ENCODE assay signal across 1 cellular context in the genomic region with DNA sequence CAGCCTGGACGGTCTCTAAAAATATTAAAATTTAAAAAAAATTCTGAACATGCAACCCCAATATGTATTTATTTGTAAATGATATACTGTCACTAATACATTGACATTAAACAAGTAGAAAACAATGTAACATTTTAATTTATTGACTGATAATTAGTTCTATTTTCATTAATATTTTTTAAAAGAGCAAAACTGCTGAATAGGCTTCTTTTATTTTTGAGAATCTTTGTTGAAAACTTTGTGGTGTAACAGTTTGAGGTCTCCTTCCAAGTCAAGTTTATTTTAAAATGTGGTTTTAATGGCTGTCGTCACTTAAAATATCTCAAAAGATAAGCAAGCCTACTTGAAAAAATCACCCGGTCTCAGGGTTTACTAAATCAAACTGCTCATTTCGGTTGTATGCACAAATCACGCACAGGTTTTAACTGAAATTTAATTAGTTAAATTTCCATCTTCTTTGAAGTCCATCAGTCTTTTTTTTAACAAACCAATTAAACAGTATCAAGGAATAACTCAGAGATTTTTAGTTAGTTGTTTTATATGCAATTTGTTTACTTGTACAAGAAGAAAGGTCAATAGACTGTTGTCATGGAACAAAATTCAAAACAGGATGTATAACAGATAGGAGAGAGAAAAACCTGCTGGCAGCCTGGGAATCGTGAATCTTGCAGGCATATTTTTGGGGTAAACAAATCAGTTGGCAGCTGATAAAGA.
TF ChIP-seq lines count a peak whose summit lies in the region.

No MANE protein-coding gene starts in this region.

TF ChIP-seq in K562, 482 proteins besides CTCF, POLR2A, EP300 and RAD21:
- no peak for TF ChIP-seq NBN (IDR thresholded peaks at IDR 0.05; ENCODE audit: low read depth)
- TF ChIP-seq C11orf30 (IDR thresholded peaks at IDR 0.05; ENCODE audit: low read depth) = peak; percentile 58; the same call in 1 of the 2 replicates
- TF ChIP-seq, protein P1, sequence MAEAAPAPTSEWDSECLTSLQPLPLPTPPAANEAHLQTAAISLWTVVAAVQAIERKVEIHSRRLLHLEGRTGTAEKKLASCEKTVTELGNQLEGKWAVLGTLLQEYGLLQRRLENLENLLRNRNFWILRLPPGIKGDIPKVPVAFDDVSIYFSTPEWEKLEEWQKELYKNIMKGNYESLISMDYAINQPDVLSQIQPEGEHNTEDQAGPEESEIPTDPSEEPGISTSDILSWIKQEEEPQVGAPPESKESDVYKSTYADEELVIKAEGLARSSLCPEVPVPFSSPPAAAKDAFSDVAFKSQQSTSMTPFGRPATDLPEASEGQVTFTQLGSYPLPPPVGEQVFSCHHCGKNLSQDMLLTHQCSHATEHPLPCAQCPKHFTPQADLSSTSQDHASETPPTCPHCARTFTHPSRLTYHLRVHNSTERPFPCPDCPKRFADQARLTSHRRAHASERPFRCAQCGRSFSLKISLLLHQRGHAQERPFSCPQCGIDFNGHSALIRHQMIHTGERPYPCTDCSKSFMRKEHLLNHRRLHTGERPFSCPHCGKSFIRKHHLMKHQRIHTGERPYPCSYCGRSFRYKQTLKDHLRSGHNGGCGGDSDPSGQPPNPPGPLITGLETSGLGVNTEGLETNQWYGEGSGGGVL (CRISPR knock-in tag; IDR thresholded peaks at IDR 0.05) = no peak
- TF ChIP-seq CHCHD3 (CRISPR knock-in tag; IDR thresholded peaks at IDR 0.05) = no peak
- no peak for TF ChIP-seq RNF2 (IDR thresholded peaks at IDR 0.05)
- no peak for TF ChIP-seq ZNF121 (CRISPR knock-in tag; conservative IDR thresholded peaks at IDR 0.05)
- TF ChIP-seq ZNF316 (IDR thresholded peaks at IDR 0.05) = peak; percentile 80
- TF ChIP-seq ARNT (IDR thresholded peaks at IDR 0.05) = no peak
- peak; percentile 18; the same call in 1 of the 2 replicates for TF ChIP-seq MAFF (IDR thresholded peaks at IDR 0.05; ENCODE audit: low read length)
- TF ChIP-seq, protein P2, sequence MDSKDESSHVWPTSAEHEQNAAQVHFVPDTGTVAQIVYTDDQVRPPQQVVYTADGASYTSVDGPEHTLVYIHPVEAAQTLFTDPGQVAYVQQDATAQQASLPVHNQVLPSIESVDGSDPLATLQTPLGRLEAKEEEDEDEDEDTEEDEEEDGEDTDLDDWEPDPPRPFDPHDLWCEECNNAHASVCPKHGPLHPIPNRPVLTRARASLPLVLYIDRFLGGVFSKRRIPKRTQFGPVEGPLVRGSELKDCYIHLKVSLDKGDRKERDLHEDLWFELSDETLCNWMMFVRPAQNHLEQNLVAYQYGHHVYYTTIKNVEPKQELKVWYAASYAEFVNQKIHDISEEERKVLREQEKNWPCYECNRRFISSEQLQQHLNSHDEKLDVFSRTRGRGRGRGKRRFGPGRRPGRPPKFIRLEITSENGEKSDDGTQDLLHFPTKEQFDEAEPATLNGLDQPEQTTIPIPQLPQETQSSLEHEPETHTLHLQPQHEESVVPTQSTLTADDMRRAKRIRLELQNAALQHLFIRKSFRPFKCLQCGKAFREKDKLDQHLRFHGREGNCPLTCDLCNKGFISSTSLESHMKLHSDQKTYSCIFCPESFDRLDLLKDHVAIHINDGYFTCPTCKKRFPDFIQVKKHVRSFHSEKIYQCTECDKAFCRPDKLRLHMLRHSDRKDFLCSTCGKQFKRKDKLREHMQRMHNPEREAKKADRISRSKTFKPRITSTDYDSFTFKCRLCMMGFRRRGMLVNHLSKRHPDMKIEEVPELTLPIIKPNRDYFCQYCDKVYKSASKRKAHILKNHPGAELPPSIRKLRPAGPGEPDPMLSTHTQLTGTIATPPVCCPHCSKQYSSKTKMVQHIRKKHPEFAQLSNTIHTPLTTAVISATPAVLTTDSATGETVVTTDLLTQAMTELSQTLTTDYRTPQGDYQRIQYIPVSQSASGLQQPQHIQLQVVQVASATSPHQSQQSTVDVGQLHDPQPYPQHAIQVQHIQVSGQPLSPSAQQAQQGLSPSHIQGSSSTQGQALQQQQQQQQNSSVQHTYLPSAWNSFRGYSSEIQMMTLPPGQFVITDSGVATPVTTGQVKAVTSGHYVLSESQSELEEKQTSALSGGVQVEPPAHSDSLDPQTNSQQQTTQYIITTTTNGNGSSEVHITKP (IDR thresholded peaks at IDR 0.05; ENCODE audit: partially characterized antibody) = no peak
- TF ChIP-seq MAFG (tag; conservative IDR thresholded peaks at IDR 0.05) = 0 out of 2 replicates have a peak, but pooled peaks have one; percentile 21
TF ChIP-seq in K562: peak in this region for 4.
